ENCODE assay signal across 16 cellular contexts in genomic region chr11:90052311-90052710, GRCh38. TPM values are rescaled to one million over a fixed set of nuclear protein-coding genes. Genes with fewer than 3 reads are reported as not detected.
DNase-seq lines count a peak whose midpoint lies in the region; ATAC-seq and TF ChIP-seq lines count a peak whose summit lies in the region.
"Not testable (repeated sequence)": the region's sequence is repeated elsewhere in the genome, so short reads cannot be mapped to it uniquely, and the experiment has no call there.
"Had no signal": no experiment of that assay in that cellular context is flagged by ENCODE, and none has a peak within 500 bp of the region (broad histone marks: within the 10 kb centered on the region; RNA-seq: fewer than 3 reads in every experiment).

No MANE protein-coding gene starts in this region.

- H3K23me2 ChIP-seq in H9 (ENCODE audit: insufficient read length, low read depth, low read length, poor library complexity, severe bottlenecking) = not testable (repeated sequence)

- H3K4me3 ChIP-seq in endodermal cell (ENCODE audit: low read length); neural progenitor cell; smooth muscle cell: not testable (repeated sequence)

- not testable (repeated sequence) for H3K4me2 ChIP-seq in H9 (ENCODE audit: insufficient read depth, insufficient read length, low read length); smooth muscle cell
- peak overlapping the region; percentile 45 for H3K4me2 ChIP-seq in neural progenitor cell

- intact Hi-C loops in activated CD4-positive, alpha-beta memory T cell treated with anti-CD3 and anti-CD28 coated beads for 36 hours (cut with micrococcal nuclease) = not testable (repeated sequence)

- H3K9me3 ChIP-seq in H9 (ENCODE audit: control insufficient read depth, low read depth, low read length); endodermal cell (ENCODE audit: control insufficient read depth, low read length); neural progenitor cell (ENCODE audit: low read depth); smooth muscle cell (replicated peaks; ENCODE audit: low read depth): not testable (repeated sequence)

- H3K79me1 ChIP-seq in H9 (ENCODE audit: insufficient read depth, low read depth, low read length, poor library complexity, severe bottlenecking) = not testable (repeated sequence)

- DNase-seq in H9; endodermal cell; left lobe of liver (ENCODE audit: low spot score); neural progenitor cell (ENCODE audit: low spot score); smooth muscle cell (lab: John Stamatoyannopoulos, UW; ENCODE audit: unreplicated experiment): not testable (repeated sequence)
- peak; percentile 1 for DNase-seq in NCI-H510A treated with DMSO at 0.1 percent for 48 hours (lab: John Stamatoyannopoulos, UW)
- DNase-seq in activated CD4-positive, alpha-beta memory T cell treated with anti-CD3 and anti-CD28 coated beads for 36 hours = peak; percentile 9

- H3K56ac ChIP-seq in H9 (ENCODE audit: insufficient read length, low read depth, low read length) = not testable (repeated sequence)

- H3K9ac ChIP-seq in H9 (ENCODE audit: extremely low read depth, insufficient read length, low read length); endodermal cell (ENCODE audit: extremely low read depth, low read length, poor library complexity, severe bottlenecking); neural progenitor cell; smooth muscle cell (ENCODE audit: low read depth): not testable (repeated sequence)

- not testable (repeated sequence) for H3T11ph ChIP-seq in H9 (ENCODE audit: low read length)

- H3K14ac ChIP-seq in H9 (ENCODE audit: insufficient read depth, low read length) = not testable (repeated sequence)

- H2BK5ac ChIP-seq in H9 (ENCODE audit: insufficient read length, low read length) = not testable (repeated sequence)

- H3K4ac ChIP-seq in H9 (ENCODE audit: low read depth, low read length) = not testable (repeated sequence)

- not testable (repeated sequence) for H3K4me1 Mint-ChIP-seq in H9; activated CD4-positive, alpha-beta memory T cell treated with anti-CD3 and anti-CD28 coated beads for 36 hours (ENCODE audit: low read depth); endodermal cell; neural progenitor cell

- not testable (repeated sequence) for H4K8ac ChIP-seq in H9 (replicated peaks; ENCODE audit: insufficient read length, low read depth, low read length)

- not testable (repeated sequence) for H4K20me1 ChIP-seq in H9 (ENCODE audit: control insufficient read depth, insufficient read depth, insufficient read length); neural progenitor cell (ENCODE audit: low read depth); smooth muscle cell (ENCODE audit: low read depth)

- not testable (repeated sequence) for H2BK20ac ChIP-seq in H9 (ENCODE audit: low read depth, low read length, poor library complexity, severe bottlenecking)

- not testable (repeated sequence) for H3K27me3 Mint-ChIP-seq in H9 (ENCODE audit: low read depth); activated CD4-positive, alpha-beta memory T cell treated with anti-CD3 and anti-CD28 coated beads for 36 hours; endodermal cell (ENCODE audit: insufficient read depth); neural progenitor cell (ENCODE audit: insufficient read depth, low read depth)

- H2BK120ac ChIP-seq in H9 (ENCODE audit: low read depth, low read length, poor library complexity, severe bottlenecking) = not testable (repeated sequence)

- H3K27ac Mint-ChIP-seq in H9; activated CD4-positive, alpha-beta memory T cell treated with anti-CD3 and anti-CD28 coated beads for 36 hours; endodermal cell; neural progenitor cell: not testable (repeated sequence)

- not testable (repeated sequence) for H3F3A ChIP-seq in neural progenitor cell (ENCODE audit: low read depth); smooth muscle cell (ENCODE audit: low read depth)

- not testable (repeated sequence) for H3K23ac ChIP-seq in H9 (ENCODE audit: insufficient read length, low read depth, low read length)

- not testable (repeated sequence) for H2BK15ac ChIP-seq in H9 (ENCODE audit: low read depth, low read length)

- POLR2A ChIA-PET in activated CD4-positive, alpha-beta memory T cell treated with anti-CD3 and anti-CD28 coated beads for 36 hours (lab: Charles Lee) = not testable (repeated sequence)

- not testable (repeated sequence) for H3K27me3 ChIP-seq in H9 (ENCODE audit: insufficient read depth, low read length); endodermal cell (ENCODE audit: control insufficient read depth, insufficient read depth, low read length, poor library complexity, severe bottlenecking); neural progenitor cell; smooth muscle cell (ENCODE audit: low read depth)

- not testable (repeated sequence) for H3K36me3 ChIP-seq in endodermal cell (ENCODE audit: control insufficient read depth, insufficient read depth, low read length); neural progenitor cell; smooth muscle cell (ENCODE audit: low read depth)

- TF ChIP-seq CTCF in H9 (conservative IDR thresholded peaks at IDR 0.05) = peak; percentile 47; the same call in 2 of the 3 replicates
- peak; percentile 63 for TF ChIP-seq CTCF in endodermal cell (conservative IDR thresholded peaks at IDR 0.05)
- peak; percentile 42 for TF ChIP-seq CTCF in neural progenitor cell (IDR thresholded peaks at IDR 0.05)
- TF ChIP-seq CTCF in smooth muscle cell (IDR thresholded peaks at IDR 0.05; ENCODE audit: borderline replicate concordance, insufficient read depth, poor library complexity, severe bottlenecking) = peak; percentile 14

- not testable (repeated sequence) for H3K36me3 Mint-ChIP-seq in H9 (ENCODE audit: insufficient read depth in 1 of 3, low read depth in 3 of 3); activated CD4-positive, alpha-beta memory T cell treated with anti-CD3 and anti-CD28 coated beads for 36 hours; endodermal cell (ENCODE audit: low read depth); neural progenitor cell

- not testable (repeated sequence) for H3K18ac ChIP-seq in H9 (ENCODE audit: insufficient read length, low read depth, low read length)

- not testable (repeated sequence) for H3K27ac ChIP-seq in H9 (ENCODE audit: insufficient read length, low read depth, low read length); endodermal cell (ENCODE audit: low read depth, low read length); neural progenitor cell; smooth muscle cell (ENCODE audit: low read depth)

- not testable (repeated sequence) for H3K79me2 ChIP-seq in H9 (ENCODE audit: insufficient read depth, low read length); neural progenitor cell (ENCODE audit: low read depth); smooth muscle cell (ENCODE audit: low read depth)

- H3K4me1 ChIP-seq in H9 (ENCODE audit: insufficient read depth, low read length); endodermal cell (ENCODE audit: control insufficient read depth, insufficient read depth, low read length); neural progenitor cell; smooth muscle cell (ENCODE audit: low read depth): not testable (repeated sequence)

- H2BK12ac ChIP-seq in H9 (ENCODE audit: insufficient read length, low read depth, low read length) = not testable (repeated sequence)

- H2AFZ ChIP-seq in H9 (ENCODE audit: low read length); neural progenitor cell (replicated peaks); smooth muscle cell (ENCODE audit: low read depth): not testable (repeated sequence)

- not testable (repeated sequence) for H3K9me3 Mint-ChIP-seq in H9; activated CD4-positive, alpha-beta memory T cell treated with anti-CD3 and anti-CD28 coated beads for 36 hours; endodermal cell; neural progenitor cell

- no CpG with 5 or more reads among the region's 33 CpGs for WGBS in H9 (ENCODE audit: extremely low coverage, insufficient read length, low lambda C conversion rate)
- no CpG with 5 or more reads among the region's 33 CpGs for WGBS in endodermal cell (ENCODE audit: insufficient coverage in 1 of 2, insufficient read length in 1 of 2), 2 experiments
- 2% methylated on average over 13 of the region's 33 CpGs for WGBS in smooth muscle cell (ENCODE audit: low lambda C conversion rate)

- H4K91ac ChIP-seq in H9 (ENCODE audit: insufficient read length, low read depth, low read length) = not testable (repeated sequence)

- H3K4me3 Mint-ChIP-seq in H9 = peak overlapping the region; percentile 54 to 65; a peak in 3 of 5 replicates
- H3K4me3 Mint-ChIP-seq in activated CD4-positive, alpha-beta memory T cell treated with anti-CD3 and anti-CD28 coated beads for 36 hours; neural progenitor cell: not testable (repeated sequence)
- peak overlapping the region; percentile 38 for H3K4me3 Mint-ChIP-seq in endodermal cell

- not testable (repeated sequence) for H2AK5ac ChIP-seq in H9 (ENCODE audit: insufficient read length, low read length)

- not testable (repeated sequence) for H4K5ac ChIP-seq in H9 (ENCODE audit: insufficient read length, low read depth, low read length)

- ATAC-seq in left lobe of liver = peak; percentile 50

- CTCF ChIA-PET in activated CD4-positive, alpha-beta memory T cell treated with anti-CD3 and anti-CD28 coated beads for 36 hours (lab: Charles Lee) = not testable (repeated sequence)

RNA-seq across cellular contexts. Expression of gene TRIM49C, which starts 21.4 kb away (rescaled TPM):
- total RNA-seq in H9 (2021) = not detected in 2 replicates
- total RNA-seq in activated CD4-positive, alpha-beta memory T cell treated with anti-CD3 and anti-CD28 coated beads for 36 hours = not detected
- not detected for total RNA-seq in endodermal cell
- polyA plus RNA-seq in endodermal cell (2013, experiment 1 of 2) = not detected
- polyA plus RNA-seq in endodermal cell (2013, experiment 2 of 2) = not detected
- not detected for total RNA-seq in left lobe of liver
- total RNA-seq in neural progenitor cell (ENCODE audit: low replicate concordance) = not detected in 2 replicates
- total RNA-seq in smooth muscle cell = not detected in 2 replicates
- not detected in 2 replicates for polyA plus RNA-seq in smooth muscle cell
- total RNA-seq: CD8-positive, alpha-beta memory T cell; GM12878; GM23248; HFFc6; HT1080; LHCN-M2; MCF 10A; Peyer's patch had no signal
- polyA plus RNA-seq: CD14-positive monocyte; CD8-positive, alpha-beta memory T cell; GM12878; GM23248 had no signal

RNA-seq across cellular contexts. Expression of gene UBTFL1, which starts 33.4 kb away (rescaled TPM):
- total RNA-seq in H9 (2021) (not detected in 2 replicates), endodermal cell (not detected), left lobe of liver (not detected), neural progenitor cell (ENCODE audit: low replicate concordance) (not detected in 2 replicates), smooth muscle cell (not detected in 2 replicates)
- not detected for total RNA-seq in activated CD4-positive, alpha-beta memory T cell treated with anti-CD3 and anti-CD28 coated beads for 36 hours
- not detected for polyA plus RNA-seq in endodermal cell (2013, experiment 1 of 2)
- not detected for polyA plus RNA-seq in endodermal cell (2013, experiment 2 of 2)
- not detected in 2 replicates for polyA plus RNA-seq in smooth muscle cell
- total RNA-seq: CD8-positive, alpha-beta memory T cell; GM12878; GM23248; HFFc6; HT1080; LHCN-M2; MCF 10A; Peyer's patch had no signal
- polyA plus RNA-seq: CD14-positive monocyte; CD8-positive, alpha-beta memory T cell; GM12878; GM23248 had no signal
